ENCODE assay signal across 8 cellular contexts in the genomic region with DNA sequence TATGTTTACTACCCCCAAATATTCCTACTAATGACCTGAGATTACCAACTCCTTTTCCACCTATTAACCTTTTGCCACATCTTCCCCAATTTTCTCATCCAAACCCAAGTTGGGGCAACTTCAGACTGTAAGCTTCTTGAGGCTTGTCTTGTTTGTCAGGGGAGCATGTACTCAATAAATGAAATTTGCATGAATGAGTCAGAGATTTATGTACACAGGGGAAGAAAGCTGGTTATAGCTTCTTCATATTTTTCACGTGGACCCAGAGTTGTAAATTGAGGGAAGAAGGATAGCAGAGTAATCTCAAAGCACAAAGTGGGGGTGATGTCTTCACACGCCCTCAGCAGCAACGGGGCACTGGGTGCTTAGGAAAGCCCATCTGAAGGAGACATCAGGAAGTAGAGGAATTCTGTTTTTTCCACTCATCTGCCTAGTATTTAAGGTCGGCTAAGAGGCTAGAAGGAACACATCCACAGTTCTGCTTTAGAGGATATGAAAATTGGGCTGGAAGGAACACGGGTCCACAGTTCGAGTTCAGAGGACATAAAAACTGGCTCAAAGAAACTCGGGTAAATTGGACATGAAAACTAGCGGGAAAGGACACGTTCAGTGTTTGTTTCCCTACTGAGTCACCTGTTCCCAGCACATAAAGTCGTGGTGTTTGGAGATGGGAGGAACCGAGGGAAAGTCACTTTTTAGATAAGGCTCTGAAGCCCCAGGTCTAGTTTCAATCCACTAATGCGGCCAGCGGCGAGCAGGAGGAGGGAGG. TPM values are rescaled to one million over a fixed set of nuclear protein-coding genes. Genes with fewer than 3 reads are reported as not detected.
DNase-seq lines count a peak whose midpoint lies in the region; ATAC-seq and TF ChIP-seq lines count a peak whose summit lies in the region.

No MANE protein-coding gene starts in this region.

- H3K27ac Mint-ChIP-seq in activated CD4-positive, alpha-beta T cell treated with anti-CD3 and anti-CD28 coated beads for 36 hours = peak overlapping the region; percentile 78
- peak overlapping the region; percentile 60 for H3K27ac Mint-ChIP-seq in stimulated activated effector memory CD8-positive, alpha-beta T cell treated with anti-CD3 and anti-CD28 coated beads, Interleukin-12 subunit alpha, Interleukin-12 subunit beta, amount 100 ng/mL, for 72 hours

- TF ChIP-seq CTCF in SU-DHL-6 (IDR thresholded peaks at IDR 0.05; ENCODE audit: insufficient read depth, low read length, poor library complexity, severe bottlenecking) (no peak), fibroblast of the aortic adventitia (IDR thresholded peaks at IDR 0.05; ENCODE audit: insufficient read depth, low read length) (no peak)

- H3K9me3 Mint-ChIP-seq in activated CD4-positive, alpha-beta T cell treated with anti-CD3 and anti-CD28 coated beads for 36 hours (ENCODE audit: low read depth) = no peaks in the 10 kb centered on the region
- no peaks in the 10 kb centered on the region for H3K9me3 Mint-ChIP-seq in stimulated activated effector memory CD8-positive, alpha-beta T cell treated with anti-CD3 and anti-CD28 coated beads, Interleukin-12 subunit alpha, Interleukin-12 subunit beta, amount 100 ng/mL, for 72 hours

- H3K27me3 Mint-ChIP-seq in activated CD4-positive, alpha-beta T cell treated with anti-CD3 and anti-CD28 coated beads for 36 hours = no peaks in the 10 kb centered on the region

- no peak overlapping the region for H3K27ac ChIP-seq in SU-DHL-6 (ENCODE audit: low read depth, low read length)

- no peaks in the 10 kb centered on the region for H3K27me3 ChIP-seq in SU-DHL-6 (ENCODE audit: low read length)

- H3K36me3 ChIP-seq in SU-DHL-6 (ENCODE audit: low read length) = no peaks in the 10 kb centered on the region

- ATAC-seq in activated CD4-positive, alpha-beta T cell treated with anti-CD3 and anti-CD28 coated beads for 36 hours = no peak
- no peak for ATAC-seq in stimulated activated effector memory CD8-positive, alpha-beta T cell treated with anti-CD3 and anti-CD28 coated beads, Interleukin-12 subunit alpha, Interleukin-12 subunit beta, amount 100 ng/mL, for 72 hours

- peak overlapping the region; percentile 61 for H3K4me2 ChIP-seq in SU-DHL-6 (ENCODE audit: low read depth, low read length, poor library complexity, severe bottlenecking)

- no peak overlapping the region; the same call in 1 of the 2 replicates for H3K9ac ChIP-seq in SU-DHL-6 (ENCODE audit: low read length)

- H3K9me2 ChIP-seq in SU-DHL-6 (replicated peaks; ENCODE audit: insufficient read depth, low read length) = no peaks in the 10 kb centered on the region

- H2AFZ ChIP-seq in SU-DHL-6 (ENCODE audit: low read depth, low read length, severe bottlenecking) = no peak overlapping the region

- DNase-seq in activated CD4-positive, alpha-beta T cell treated with anti-CD3 and anti-CD28 coated beads for 36 hours = no peak
- DNase-seq in activated CD4-positive, alpha-beta T cell treated with anti-CD3 and anti-CD28 coated beads for 48 hours = no peak
- DNase-seq in fibroblast of the aortic adventitia (ENCODE audit: low read depth) (no peak), DMS79 treated with DMSO at 0.1 percent for 48 hours (lab: John Stamatoyannopoulos, UW) (no peak), GOT3 (lab: John Stamatoyannopoulos, UW) (no peak), occipital lobe (lab: John Stamatoyannopoulos, UW) (no peak)
- no peak for DNase-seq in stimulated activated effector memory CD8-positive, alpha-beta T cell treated with anti-CD3 and anti-CD28 coated beads, Interleukin-12 subunit alpha, Interleukin-12 subunit beta, amount 100 ng/mL, for 72 hours (ENCODE audit: low spot score in 2 of 2)

- H3K4me3 Mint-ChIP-seq in activated CD4-positive, alpha-beta T cell treated with anti-CD3 and anti-CD28 coated beads for 36 hours = peak overlapping the region; percentile 82
- peak overlapping the region; percentile 80 for H3K4me3 Mint-ChIP-seq in stimulated activated effector memory CD8-positive, alpha-beta T cell treated with anti-CD3 and anti-CD28 coated beads, Interleukin-12 subunit alpha, Interleukin-12 subunit beta, amount 100 ng/mL, for 72 hours

- peak overlapping the region; percentile 25 for H3K4me3 ChIP-seq in SU-DHL-6 (ENCODE audit: insufficient read depth, low read length, poor library complexity, severe bottlenecking)
- peak overlapping the region; percentile 63 for H3K4me3 ChIP-seq in fibroblast of the aortic adventitia (ENCODE audit: low read depth, low read length)

- no peaks in the 10 kb centered on the region for H4K20me1 ChIP-seq in SU-DHL-6 (ENCODE audit: low read depth, low read length)

- no peaks in the 10 kb centered on the region for H3K79me2 ChIP-seq in SU-DHL-6 (ENCODE audit: insufficient read depth, low read length)

- H3F3A ChIP-seq in SU-DHL-6 (ENCODE audit: insufficient read depth) = peaks cover 9% of the 10 kb centered on the region; the same call in 1 of the 2 replicates

- H3K4me1 Mint-ChIP-seq in activated CD4-positive, alpha-beta T cell treated with anti-CD3 and anti-CD28 coated beads for 36 hours = peaks cover 32% of the 10 kb centered on the region
- peaks cover 24% of the 10 kb centered on the region for H3K4me1 Mint-ChIP-seq in stimulated activated effector memory CD8-positive, alpha-beta T cell treated with anti-CD3 and anti-CD28 coated beads, Interleukin-12 subunit alpha, Interleukin-12 subunit beta, amount 100 ng/mL, for 72 hours

- intact Hi-C loops in activated CD4-positive, alpha-beta T cell treated with anti-CD3 and anti-CD28 coated beads for 36 hours (cut with DNase I, micrococcal nuclease) = loop anchor here (5.0 to 10.0 kb wide), 3 partner anchors 120 to 1135 kb away; a partner anchor contains a TSS

- POLR2A ChIA-PET in activated CD4-positive, alpha-beta T cell treated with anti-CD3 and anti-CD28 coated beads for 36 hours (lab: Charles Lee) = interaction anchor here (1.0 to 1.4 kb wide), 3 partner anchors 13 to 118 kb away, joined by 3 to 7 read pairs (median 5); a partner anchor contains a TSS

- CTCF ChIA-PET in activated CD4-positive, alpha-beta T cell treated with anti-CD3 and anti-CD28 coated beads for 36 hours (lab: Charles Lee) = interaction anchor here (1.4 kb wide), 1 partner anchor 12 kb away, joined by 6 read pairs; no protein-coding TSS in a partner anchor

- no peaks in the 10 kb centered on the region for H3K9me3 ChIP-seq in SU-DHL-6 (ENCODE audit: insufficient read depth, low read length)

- peaks cover 6% of the 10 kb centered on the region for H3K36me3 Mint-ChIP-seq in activated CD4-positive, alpha-beta T cell treated with anti-CD3 and anti-CD28 coated beads for 36 hours (ENCODE audit: low read depth)
- peaks cover 15% of the 10 kb centered on the region for H3K36me3 Mint-ChIP-seq in stimulated activated effector memory CD8-positive, alpha-beta T cell treated with anti-CD3 and anti-CD28 coated beads, Interleukin-12 subunit alpha, Interleukin-12 subunit beta, amount 100 ng/mL, for 72 hours

RNA-seq across cellular contexts. Expression of a gene that starts 0.7 kb away (rescaled TPM):
- total RNA-seq in activated CD4-positive, alpha-beta T cell treated with anti-CD3 and anti-CD28 coated beads for 36 hours = 10 to 100 TPM; 13.3 to 17.7 TPM
- total RNA-seq in fibroblast of the aortic adventitia (ENCODE audit: low replicate concordance) = 9.1 and 39.6 TPM in 2 replicates
- 7.0 TPM for total RNA-seq in occipital lobe

RNA-seq across cellular contexts. Expression of a gene that starts 52.9 kb away (rescaled TPM):
- 10 to 100 TPM; 12.4 TPM for total RNA-seq in activated CD4-positive, alpha-beta T cell treated with anti-CD3 and anti-CD28 coated beads for 36 hours
- 3.4 and 6.0 TPM in 2 replicates for total RNA-seq in fibroblast of the aortic adventitia (ENCODE audit: low replicate concordance)
- 7.0 TPM for total RNA-seq in occipital lobe
